In the genomic region with DNA sequence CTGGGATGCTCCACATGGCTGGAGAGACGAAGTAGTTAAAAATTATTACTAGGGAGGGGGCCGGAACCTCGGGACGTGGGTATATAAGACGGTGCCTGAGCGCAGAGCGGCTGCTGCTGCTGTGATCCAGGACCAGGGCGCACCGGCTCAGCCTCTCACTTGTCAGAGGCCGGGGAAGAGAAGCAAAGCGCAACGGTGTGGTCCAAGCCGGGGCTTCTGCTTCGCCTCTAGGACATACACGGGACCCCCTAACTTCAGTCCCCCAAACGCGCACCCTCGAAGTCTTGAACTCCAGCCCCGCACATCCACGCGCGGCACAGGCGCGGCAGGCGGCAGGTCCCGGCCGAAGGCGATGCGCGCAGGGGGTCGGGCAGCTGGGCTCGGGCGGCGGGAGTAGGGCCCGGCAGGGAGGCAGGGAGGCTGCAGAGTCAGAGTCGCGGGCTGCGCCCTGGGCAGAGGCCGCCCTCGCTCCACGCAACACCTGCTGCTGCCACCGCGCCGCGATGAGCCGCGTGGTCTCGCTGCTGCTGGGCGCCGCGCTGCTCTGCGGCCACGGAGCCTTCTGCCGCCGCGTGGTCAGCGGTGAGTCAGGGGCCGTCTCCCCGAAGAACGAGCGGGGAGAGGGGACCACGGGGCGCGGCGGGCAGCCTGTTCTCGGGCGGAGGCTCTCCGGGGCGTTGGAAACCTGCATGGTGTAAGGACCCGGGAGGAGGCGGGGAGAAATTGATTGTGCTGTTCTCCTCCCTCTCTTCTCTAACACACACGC, we compare ENCODE assay signal across 10 cellular contexts. TPM values are rescaled to one million over a fixed set of nuclear protein-coding genes. Genes with fewer than 3 reads are reported as not detected.
DNase-seq lines count a peak whose midpoint lies in the region; ATAC-seq and TF ChIP-seq lines count a peak whose summit lies in the region.
"Had no signal": no experiment of that assay in that cellular context is flagged by ENCODE, and none has a peak within 500 bp of the region (broad histone marks: within the 10 kb centered on the region; RNA-seq: fewer than 3 reads in every experiment).

A gene with protein sequence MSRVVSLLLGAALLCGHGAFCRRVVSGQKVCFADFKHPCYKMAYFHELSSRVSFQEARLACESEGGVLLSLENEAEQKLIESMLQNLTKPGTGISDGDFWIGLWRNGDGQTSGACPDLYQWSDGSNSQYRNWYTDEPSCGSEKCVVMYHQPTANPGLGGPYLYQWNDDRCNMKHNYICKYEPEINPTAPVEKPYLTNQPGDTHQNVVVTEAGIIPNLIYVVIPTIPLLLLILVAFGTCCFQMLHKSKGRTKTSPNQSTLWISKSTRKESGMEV (plus strand): TSS at position 113 of the 766 bp plus-strand sequence. CDS start 391 bp downstream, at position 504.

- no peaks in the 10 kb centered on the region for H3K4me1 ChIP-seq in prostate gland (replicated peaks)

- no peak for TF ChIP-seq POLR2A in prostate gland (IDR thresholded peaks at IDR 0.05)

- no peak for TF ChIP-seq CTCF in WERI-Rb-1 (IDR thresholded peaks at IDR 0.05; ENCODE audit: low read depth, low read length)
- TF ChIP-seq CTCF in prostate gland (IDR thresholded peaks at IDR 0.05), result no peak

- 2% methylated on average over 56 of the region's 72 CpGs for WGBS in prostate gland

- no peak for ATAC-seq in HG02973 (IDR thresholded peaks at IDR 0.05; ENCODE audit: unreplicated experiment)

- no peak within 1 kb of the TSS for H3K27ac ChIP-seq in WERI-Rb-1
- no peak within 1 kb of the TSS for H3K27ac ChIP-seq in prostate gland

- H3K4me3 ChIP-seq in WERI-Rb-1 (ENCODE audit: low read depth, low read length), result peak within 1 kb of the TSS; percentile 68
- peak within 1 kb of the TSS; percentile 45 for H3K4me3 ChIP-seq in iPS-11a (ENCODE audit: low read depth, low read length)
- peak within 1 kb of the TSS; percentile 17 to 25 for H3K4me3 ChIP-seq in prostate gland

- H3K27me3 ChIP-seq in WERI-Rb-1 (ENCODE audit: insufficient read depth, low read depth, severe bottlenecking), result peaks cover 4% of the 10 kb centered on the region
- H3K27me3 ChIP-seq in prostate gland (replicated peaks; ENCODE audit: insufficient read depth), result peaks cover 6% of the 10 kb centered on the region

- no peaks in the 10 kb centered on the region for H3K9me3 ChIP-seq in WERI-Rb-1 (ENCODE audit: severe bottlenecking)
- H3K9me3 ChIP-seq in prostate gland, result no peaks in the 10 kb centered on the region

- intact Hi-C loops in prostate gland (cut with DNase I), result no loop called here

- peak; percentile 35 for DNase-seq in DMS79 (lab: John Stamatoyannopoulos, UW)
- DNase-seq in WERI-Rb-1, result peak; percentile 31
- DNase-seq in prostate gland (ENCODE audit: low spot score), result no peak
- no peak for DNase-seq in midbrain (lab: John Stamatoyannopoulos, UW)
- DNase-seq in NOMO-1 treated with DMSO at 0.1 percent for 48 hours (lab: John Stamatoyannopoulos, UW; ENCODE audit: unreplicated experiment), result no peak
- DNase-seq in 8988T, result no peak

- H3K36me3 ChIP-seq in WERI-Rb-1 (no peaks in the 10 kb centered on the region), prostate gland (no peaks in the 10 kb centered on the region)

RNA-seq across cellular contexts. Expression of the gene that starts here (rescaled TPM):
- 100 to 1,000 TPM in 1 of 2 donors, under 1 TPM in 1; 0.59 to 103 TPM for total RNA-seq in prostate gland
- total RNA-seq: activated T-helper 1 cell treated with anti-CD3 and anti-CD28 coated beads, Interleukin-12 subunit alpha, Interleukin-12 subunit beta, Interleukin-2, Interleukin-4 antibody, amounts not matched to agents 30 ng/mL and 10 ng/mL and 1 ng/mL, durations not matched to agents 14 hours and 24 hours and 36 hours; HT1080 had no signal

Comparison
In these comparisons a context has a peak if more than half of its experiments do, and no peak if none do; other contexts are left out.
1. DNase-seq: peak in DMS79 (single experiment) and WERI-Rb-1 (single experiment); none in prostate gland (single experiment), midbrain (single experiment), NOMO-1 treated with DMSO at 0.1 percent for 48 hours (single experiment) and 8988T (single experiment).
2. Peak in every context shown above with its lines, with median percentiles within 50 percentile points of each other: H3K4me3 ChIP-seq.